ENCODE assay signal across 1 cellular context in the genomic region with DNA sequence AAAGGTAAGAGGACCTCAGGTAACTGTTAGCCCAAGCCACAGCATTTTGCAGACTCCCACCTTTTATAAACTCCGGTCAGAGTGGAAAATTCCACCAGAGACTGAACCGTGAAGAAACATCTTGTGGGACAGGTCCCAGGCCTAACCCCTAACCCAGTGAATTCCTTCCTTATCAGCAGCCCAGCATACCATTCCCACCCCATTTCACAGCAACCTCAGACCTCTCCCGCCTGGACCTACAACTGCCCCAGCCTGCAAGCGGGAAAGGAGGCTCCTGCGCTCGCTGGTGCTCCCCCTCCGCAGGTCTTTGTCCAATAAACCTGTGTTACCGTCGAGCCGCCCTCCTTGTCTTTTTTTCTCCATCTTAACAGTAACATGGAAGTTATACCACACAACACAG.
TF ChIP-seq lines count a peak whose summit lies in the region.

No MANE protein-coding gene starts in this region.

TF ChIP-seq in WTC11, 78 proteins besides CTCF, POLR2A, EP300 and RAD21:
- no peak for TF ChIP-seq CREB1 (CRISPR knock-in tag; IDR thresholded peaks at IDR 0.05)
- TF ChIP-seq PRRX2 (CRISPR knock-in tag; IDR thresholded peaks at IDR 0.05): no peak
- TF ChIP-seq JUN (CRISPR knock-in tag; IDR thresholded peaks at IDR 0.05): no peak
- TF ChIP-seq, protein P1, sequence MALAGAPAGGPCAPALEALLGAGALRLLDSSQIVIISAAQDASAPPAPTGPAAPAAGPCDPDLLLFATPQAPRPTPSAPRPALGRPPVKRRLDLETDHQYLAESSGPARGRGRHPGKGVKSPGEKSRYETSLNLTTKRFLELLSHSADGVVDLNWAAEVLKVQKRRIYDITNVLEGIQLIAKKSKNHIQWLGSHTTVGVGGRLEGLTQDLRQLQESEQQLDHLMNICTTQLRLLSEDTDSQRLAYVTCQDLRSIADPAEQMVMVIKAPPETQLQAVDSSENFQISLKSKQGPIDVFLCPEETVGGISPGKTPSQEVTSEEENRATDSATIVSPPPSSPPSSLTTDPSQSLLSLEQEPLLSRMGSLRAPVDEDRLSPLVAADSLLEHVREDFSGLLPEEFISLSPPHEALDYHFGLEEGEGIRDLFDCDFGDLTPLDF (CRISPR knock-in tag; IDR thresholded peaks at IDR 0.05): no peak
- TF ChIP-seq ZNF396 (CRISPR knock-in tag; IDR thresholded peaks at IDR 0.05; ENCODE audit: borderline replicate concordance): no peak
- TF ChIP-seq, protein P2, sequence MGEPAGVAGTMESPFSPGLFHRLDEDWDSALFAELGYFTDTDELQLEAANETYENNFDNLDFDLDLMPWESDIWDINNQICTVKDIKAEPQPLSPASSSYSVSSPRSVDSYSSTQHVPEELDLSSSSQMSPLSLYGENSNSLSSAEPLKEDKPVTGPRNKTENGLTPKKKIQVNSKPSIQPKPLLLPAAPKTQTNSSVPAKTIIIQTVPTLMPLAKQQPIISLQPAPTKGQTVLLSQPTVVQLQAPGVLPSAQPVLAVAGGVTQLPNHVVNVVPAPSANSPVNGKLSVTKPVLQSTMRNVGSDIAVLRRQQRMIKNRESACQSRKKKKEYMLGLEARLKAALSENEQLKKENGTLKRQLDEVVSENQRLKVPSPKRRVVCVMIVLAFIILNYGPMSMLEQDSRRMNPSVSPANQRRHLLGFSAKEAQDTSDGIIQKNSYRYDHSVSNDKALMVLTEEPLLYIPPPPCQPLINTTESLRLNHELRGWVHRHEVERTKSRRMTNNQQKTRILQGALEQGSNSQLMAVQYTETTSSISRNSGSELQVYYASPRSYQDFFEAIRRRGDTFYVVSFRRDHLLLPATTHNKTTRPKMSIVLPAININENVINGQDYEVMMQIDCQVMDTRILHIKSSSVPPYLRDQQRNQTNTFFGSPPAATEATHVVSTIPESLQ (CRISPR knock-in tag; IDR thresholded peaks at IDR 0.05): no peak
- TF ChIP-seq GABPB1 (CRISPR knock-in tag; IDR thresholded peaks at IDR 0.05): no peak
- TF ChIP-seq, protein P3, sequence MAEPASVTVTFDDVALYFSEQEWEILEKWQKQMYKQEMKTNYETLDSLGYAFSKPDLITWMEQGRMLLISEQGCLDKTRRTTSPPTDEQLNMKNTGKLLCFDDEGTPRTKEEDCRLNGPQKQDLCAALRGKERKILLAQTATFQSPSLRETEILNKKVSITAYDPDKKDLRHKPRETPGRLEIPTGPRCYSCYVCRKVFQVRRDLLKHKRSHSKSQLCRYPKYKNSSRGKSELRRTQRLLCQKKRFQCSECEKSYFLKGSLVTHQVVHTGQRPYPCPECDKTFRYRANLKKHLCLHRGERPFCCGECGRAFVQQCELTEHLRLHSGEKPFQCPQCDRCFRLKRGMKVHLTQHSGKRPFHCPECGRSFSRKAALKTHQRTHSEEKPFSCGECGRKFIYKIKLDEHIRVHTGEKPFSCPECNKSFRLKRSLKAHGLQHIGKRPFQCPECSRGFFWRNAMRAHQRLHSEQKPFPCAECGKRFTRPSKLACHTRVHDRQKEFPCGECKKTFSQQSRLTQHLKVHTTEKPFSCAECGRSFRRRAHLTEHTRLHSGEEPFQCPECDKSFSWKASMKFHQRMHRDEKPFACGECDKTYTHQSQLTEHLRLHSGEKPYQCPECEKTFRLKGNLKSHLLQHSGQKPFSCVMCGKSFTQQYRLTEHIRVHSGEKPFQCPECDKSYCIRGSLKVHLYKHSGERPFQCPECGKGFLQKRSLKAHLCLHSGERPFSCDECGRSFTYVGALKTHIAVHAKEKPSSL (CRISPR knock-in tag; conservative IDR thresholded peaks at IDR 0.05): no peak
- no peak for TF ChIP-seq ETV6 (CRISPR knock-in tag; IDR thresholded peaks at IDR 0.05)
- TF ChIP-seq FOXK1 (CRISPR knock-in tag; IDR thresholded peaks at IDR 0.05): no peak
- TF ChIP-seq GTF2I (CRISPR knock-in tag; conservative IDR thresholded peaks at IDR 0.05): no peak
- TF ChIP-seq ZBTB21 (CRISPR knock-in tag; IDR thresholded peaks at IDR 0.05; ENCODE audit: borderline replicate concordance): no peak
- TF ChIP-seq TP53 (CRISPR knock-in tag; IDR thresholded peaks at IDR 0.05): no peak
- TF ChIP-seq, protein P4, sequence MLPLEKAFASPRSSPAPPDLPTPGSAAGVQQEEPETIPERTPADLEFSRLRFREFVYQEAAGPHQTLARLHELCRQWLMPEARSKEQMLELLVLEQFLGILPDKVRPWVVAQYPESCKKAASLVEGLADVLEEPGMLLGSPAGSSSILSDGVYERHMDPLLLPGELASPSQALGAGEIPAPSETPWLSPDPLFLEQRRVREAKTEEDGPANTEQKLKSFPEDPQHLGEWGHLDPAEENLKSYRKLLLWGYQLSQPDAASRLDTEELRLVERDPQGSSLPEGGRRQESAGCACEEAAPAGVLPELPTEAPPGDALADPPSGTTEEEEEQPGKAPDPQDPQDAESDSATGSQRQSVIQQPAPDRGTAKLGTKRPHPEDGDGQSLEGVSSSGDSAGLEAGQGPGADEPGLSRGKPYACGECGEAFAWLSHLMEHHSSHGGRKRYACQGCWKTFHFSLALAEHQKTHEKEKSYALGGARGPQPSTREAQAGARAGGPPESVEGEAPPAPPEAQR (CRISPR knock-in tag; IDR thresholded peaks at IDR 0.05): no peak
- TF ChIP-seq ZNF317 (CRISPR knock-in tag; IDR thresholded peaks at IDR 0.05; ENCODE audit: borderline replicate concordance, low read depth): no peak
- no peak for TF ChIP-seq HMGA2 (CRISPR knock-in tag; IDR thresholded peaks at IDR 0.05)
